8 cellular contexts compared by ENCODE assay signal in genomic region chr12:15563683-15564082, GRCh38.
DNase-seq lines count a peak whose midpoint lies in the region; ATAC-seq, FAIRE-seq and TF ChIP-seq lines count a peak whose summit lies in the region.

No MANE protein-coding gene starts in this region.

- ATAC-seq in CD4-positive, CD25-positive, alpha-beta regulatory T cell (ENCODE audit: low read depth in 2 of 2) = peak; percentile 73 to 74
- peak; percentile 75 to 93 for ATAC-seq in activated naive CD4-positive, alpha-beta T cell treated with anti-CD3 and anti-CD28 coated beads, Interleukin-2, amount 50 U/mL, for 72 hours
- ATAC-seq in left lung (peak; percentile 67), GM19035 (IDR thresholded peaks at IDR 0.05; ENCODE audit: unreplicated experiment) (no peak), HG03521 (IDR thresholded peaks at IDR 0.05; ENCODE audit: unreplicated experiment) (no peak)

- no peak for TF ChIP-seq CTCF in left lung (IDR thresholded peaks at IDR 0.05)
- no peak for TF ChIP-seq CTCF in nephron progenitor cell (IDR thresholded peaks at IDR 0.05)

- peaks cover 7% of the 10 kb centered on the region for H3K36me3 Mint-ChIP-seq in CD4-positive, CD25-positive, alpha-beta regulatory T cell
- H3K36me3 Mint-ChIP-seq in activated naive CD4-positive, alpha-beta T cell treated with anti-CD3 and anti-CD28 coated beads, Interleukin-2, amount 50 U/mL, for 72 hours = peaks cover 0 to 16% of the 10 kb centered on the region in 2 donors
- H3K36me3 Mint-ChIP-seq in nephron progenitor cell (ENCODE audit: low read depth) = no peaks in the 10 kb centered on the region

- DNase-seq in CD4-positive, CD25-positive, alpha-beta regulatory T cell = peak in 2 of 3 donors; percentile 34 to 80
- DNase-seq in HCEC 1CT = peak; percentile 82
- DNase-seq in activated naive CD4-positive, alpha-beta T cell treated with anti-CD3 and anti-CD28 coated beads, Interleukin-2, amount 50 U/mL, for 72 hours (ENCODE audit: low spot score in 2 of 2) = no peak
- DNase-seq in left lung = no peak
- DNase-seq in nephron progenitor cell = no peak
- DNase-seq in RCC 7860 (ENCODE audit: low spot score) = no peak

- H3K4me3 Mint-ChIP-seq in CD4-positive, CD25-positive, alpha-beta regulatory T cell = peak overlapping the region; percentile 71 to 89 (median 77)
- H3K4me3 Mint-ChIP-seq in nephron progenitor cell = no peak overlapping the region

- H3K4me3 ChIP-seq in CD4-positive, CD25-positive, alpha-beta regulatory T cell (ENCODE audit: low read depth, low read length) = peak overlapping the region; percentile 77
- no peak overlapping the region for H3K4me3 ChIP-seq in left lung

- H3K27ac Mint-ChIP-seq in CD4-positive, CD25-positive, alpha-beta regulatory T cell = peak overlapping the region; percentile 87 to 98 (median 93)
- H3K27ac Mint-ChIP-seq in activated naive CD4-positive, alpha-beta T cell treated with anti-CD3 and anti-CD28 coated beads, Interleukin-2, amount 50 U/mL, for 72 hours = peak overlapping the region; percentile 92 to 93
- no peak overlapping the region for H3K27ac Mint-ChIP-seq in nephron progenitor cell

- H3K27me3 Mint-ChIP-seq in CD4-positive, CD25-positive, alpha-beta regulatory T cell = no peaks in the 10 kb centered on the region
- H3K27me3 Mint-ChIP-seq in nephron progenitor cell (ENCODE audit: low read depth, poor library complexity) = peaks cover 4% of the 10 kb centered on the region

- peaks cover 29% of the 10 kb centered on the region for H3K4me1 ChIP-seq in CD4-positive, CD25-positive, alpha-beta regulatory T cell (ENCODE audit: control insufficient read depth, insufficient read depth, low read length, poor library complexity, severe bottlenecking)
- H3K4me1 ChIP-seq in left lung = peaks cover 8 to 11% of the 10 kb centered on the region in 2 donors

- peak overlapping the region; percentile 48 for H3K27ac ChIP-seq in CD4-positive, CD25-positive, alpha-beta regulatory T cell (ENCODE audit: insufficient read depth, low read length, poor library complexity, severe bottlenecking)
- H3K27ac ChIP-seq in left lung = peak overlapping the region; percentile 57

- no peaks in the 10 kb centered on the region for H3K36me3 ChIP-seq in CD4-positive, CD25-positive, alpha-beta regulatory T cell (ENCODE audit: control insufficient read depth, insufficient read depth, low read length)
- H3K36me3 ChIP-seq in left lung = no peaks in the 10 kb centered on the region

- H3K9me3 Mint-ChIP-seq in CD4-positive, CD25-positive, alpha-beta regulatory T cell = peaks cover 0 to 1% (median 0%) of the 10 kb centered on the region in 7 donors
- peaks cover 0 to 11% of the 10 kb centered on the region in 2 donors for H3K9me3 Mint-ChIP-seq in activated naive CD4-positive, alpha-beta T cell treated with anti-CD3 and anti-CD28 coated beads, Interleukin-2, amount 50 U/mL, for 72 hours
- no peaks in the 10 kb centered on the region for H3K9me3 Mint-ChIP-seq in nephron progenitor cell

- no peak for FAIRE-seq in RCC 7860 (lab: Jason Lieb, UNC)

- H3K27me3 ChIP-seq in CD4-positive, CD25-positive, alpha-beta regulatory T cell (ENCODE audit: control insufficient read depth, insufficient read depth, low read length) = no peaks in the 10 kb centered on the region
- H3K27me3 ChIP-seq in left lung = no peaks in the 10 kb centered on the region

- H3K4me1 Mint-ChIP-seq in CD4-positive, CD25-positive, alpha-beta regulatory T cell = peaks cover 15 to 57% (median 32%) of the 10 kb centered on the region in 4 donors
- H3K4me1 Mint-ChIP-seq in nephron progenitor cell = peaks cover 5% of the 10 kb centered on the region

- no peaks in the 10 kb centered on the region for H3K9me3 ChIP-seq in CD4-positive, CD25-positive, alpha-beta regulatory T cell (ENCODE audit: control insufficient read depth in 2 of 2, low read length in 2 of 2)
- H3K9me3 ChIP-seq in left lung = no peaks in the 10 kb centered on the region

- intact Hi-C loops in left lung (cut with DNase I) = no loop called here

Comparison
In these comparisons a context has a peak if more than half of its experiments do, and no peak if none do; other contexts are left out.
1. ATAC-seq: peak in CD4-positive, CD25-positive, alpha-beta regulatory T cell (2 of 2), activated naive CD4-positive, alpha-beta T cell treated with anti-CD3 and anti-CD28 coated beads, Interleukin-2, amount 50 U/mL, for 72 hours (2 of 2) and left lung (single experiment); none in GM19035 (single experiment) and HG03521 (single experiment).
2. DNase-seq: peak in CD4-positive, CD25-positive, alpha-beta regulatory T cell (2 of 3) and HCEC 1CT (single experiment); none in activated naive CD4-positive, alpha-beta T cell treated with anti-CD3 and anti-CD28 coated beads, Interleukin-2, amount 50 U/mL, for 72 hours (0 of 2), left lung (0 of 2), nephron progenitor cell (single experiment) and RCC 7860 (single experiment).